Comparison of ENCODE assay signal across 8 cellular contexts in genomic region chr12:48681738-48682532, GRCh38. TPM values are rescaled to one million over a fixed set of nuclear protein-coding genes. Genes with fewer than 3 reads are reported as not detected.
A peak's percentile ranks its signal among the peaks of the same experiment; 100 is the strongest.
DNase-seq lines count a peak whose midpoint lies in the region; ATAC-seq, FAIRE-seq and TF ChIP-seq lines count a peak whose summit lies in the region.

TSS of gene KANSL2 (minus strand) at chr12:48682238. CDS start at chr12:48681632, 606 bp downstream.

- peak within 1 kb of the TSS; percentile 83 for H3K4me3 ChIP-seq in BE2C (ENCODE audit: low read depth, low read length)

- ATAC-seq in HG03460 (IDR thresholded peaks at IDR 0.05; ENCODE audit: unreplicated experiment): peak; percentile 98

- H3K9me3 ChIP-seq in BE2C: no peaks in the 10 kb centered on the region

- TF ChIP-seq CTCF in BE2C (IDR thresholded peaks at IDR 0.05; ENCODE audit: low read depth, low read length): no peak

- peak; percentile 65 for FAIRE-seq in colon (lab: Jason Lieb, UNC)

- peaks cover 36% of the 10 kb centered on the region for H3K36me3 ChIP-seq in BE2C

- no peaks in the 10 kb centered on the region for H3K27me3 ChIP-seq in BE2C

- DNase-seq in BE2C: peak; percentile 99
- peak; percentile 93 for DNase-seq in GM19240 (ENCODE audit: insufficient read length, low spot score)
- DNase-seq in NCI-H526 (lab: John Stamatoyannopoulos, UW): peak; percentile 99
- peak; percentile 99 for DNase-seq in activated CD4-positive, alpha-beta T cell treated with anti-CD3 and anti-CD28 coated beads for 48 hours
- DNase-seq in kidney tubule cell (ENCODE audit: low spot score): peak; percentile 99
- DNase-seq in stimulated activated CD4-positive, alpha-beta T cell treated with anti-CD3 and anti-CD28 coated beads, Interleukin-1b, Interleukin-23, amount 100 ng/mL, for 24 hours (ENCODE audit: low read depth in 4 of 4, low spot score in 1 of 4): peak; percentile 88 to 97 (median 94)

- H3K4me1 ChIP-seq in BE2C: no peaks in the 10 kb centered on the region

RNA-seq across cellular contexts. Expression of gene KANSL2, which starts in this region (rescaled TPM):
- polyA plus RNA-seq in BE2C (2012; ENCODE audit: insufficient read depth, insufficient read length, low read depth): 48.7 TPM

Comparison
In these comparisons a context has a peak if more than half of its experiments do, and no peak if none do; other contexts are left out.
1. Peak in every context shown above with its lines: DNase-seq, ATAC-seq and H3K4me3 ChIP-seq.